28 cellular contexts compared by ENCODE assay signal in genomic region chr9:69331444-69331843, GRCh38. TPM values are rescaled to one million over a fixed set of nuclear protein-coding genes. Genes with fewer than 3 reads are reported as not detected.
"Had no signal": no experiment of that assay in that cellular context is flagged by ENCODE, and none has a peak within 500 bp of the region (broad histone marks: within the 10 kb centered on the region; RNA-seq: fewer than 3 reads in every experiment).

No MANE protein-coding gene starts in this region.

- H3K4me3 ChIP-seq: coronary artery, dorsolateral prefrontal cortex, esophagus muscularis mucosa, ovary, sigmoid colon, thyroid gland, upper lobe of left lung, vagina had no signal

- FAIRE-seq: frontal cortex, small intestine had no signal

- DNase-seq: activated CD4-positive, alpha-beta T cell treated with anti-CD3 and anti-CD28 coated beads for 36 hours; activated CD4-positive, CD25-positive, alpha-beta regulatory T cell; activated CD8-positive, alpha-beta memory T cell treated with anti-CD3 and anti-CD28 coated beads, Interleukin-2, amount 10 ng/mL, durations not matched to agents 7 days and 5 days; activated CD8-positive, alpha-beta T cell treated with anti-CD3 and anti-CD28 coated beads, Interleukin-2, amount 10 ng/mL, durations not matched to agents 7 days and 5 days; activated naive CD4-positive, alpha-beta T cell; activated T-cell treated with anti-CD3 and anti-CD28 coated beads, Interleukin-2, amount 50 U/mL, for 48 hours; dorsolateral prefrontal cortex; effector memory CD4-positive, alpha-beta T cell; hippocampal formation; midbrain; naive thymus-derived CD4-positive, alpha-beta T cell; ovary; sigmoid colon; small intestine; stimulated activated CD4-positive, alpha-beta T cell treated with anti-CD3 and anti-CD28 coated beads, Interleukin-1b, Interleukin-23, amount 100 ng/mL, for 48 hours; stimulated activated CD4-positive, alpha-beta T cell treated with anti-CD3 and anti-CD28 coated beads, Interleukin-4, amount 100 ng/mL, for 4 hours; stimulated activated CD8-positive, alpha-beta memory T cell treated with anti-CD3 and anti-CD28 coated beads, Interleukin-4, amount 100 ng/mL, for 48 hours; stimulated activated naive CD8-positive, alpha-beta T cell treated with anti-CD3 and anti-CD28 coated beads, Interleukin-15, amount 100 ng/mL, for 72 hours; substantia nigra; T-helper 1 cell; thyroid gland; upper lobe of left lung had no signal

- H3K27ac ChIP-seq: coronary artery, dorsolateral prefrontal cortex, ovary, sigmoid colon, upper lobe of left lung, vagina had no signal

- H3K4me1 ChIP-seq: vagina had no signal

- H3K9me3 ChIP-seq: esophagus muscularis mucosa, ovary, sigmoid colon, thyroid gland, upper lobe of left lung, vagina had no signal

- H3K36me3 ChIP-seq: esophagus muscularis mucosa, ovary, sigmoid colon, thyroid gland, upper lobe of left lung, vagina had no signal

- ATAC-seq: activated CD4-positive, alpha-beta T cell treated with anti-CD3 and anti-CD28 coated beads for 36 hours; activated CD8-positive, alpha-beta memory T cell treated with anti-CD3 and anti-CD28 coated beads, Interleukin-2, amount 10 ng/mL, durations not matched to agents 7 days and 5 days; activated CD8-positive, alpha-beta T cell treated with anti-CD3 and anti-CD28 coated beads, Interleukin-2, amount 10 ng/mL, durations not matched to agents 7 days and 5 days; activated naive CD4-positive, alpha-beta T cell treated with anti-CD3 and anti-CD28 coated beads, Interleukin-2, amount 50 U/mL, for 72 hours; naive thymus-derived CD4-positive, alpha-beta T cell; stimulated activated memory B cell treated with anti-CD40 and anti-IgM and Interleukin-4, amounts not matched to agents 10 μg/mL and 1 μg/mL and 100 μg/mL, for 72 hours; stimulated activated naive CD8-positive, alpha-beta T cell treated with anti-CD3 and anti-CD28 coated beads, Interleukin-15, amount 100 ng/mL, for 72 hours had no signal

- H3K27me3 ChIP-seq: esophagus muscularis mucosa, ovary, sigmoid colon, thyroid gland, upper lobe of left lung, vagina had no signal

RNA-seq across cellular contexts. Expression of gene ENTREP1, which starts 6.4 kb away (rescaled TPM):
- total RNA-seq: activated CD4-positive, alpha-beta T cell treated with anti-CD3 and anti-CD28 coated beads for 36 hours; activated CD8-positive, alpha-beta memory T cell treated with anti-CD3 and anti-CD28 coated beads, Interleukin-2, amount 10 ng/mL, durations not matched to agents 7 days and 5 days; activated CD8-positive, alpha-beta T cell treated with anti-CD3 and anti-CD28 coated beads, Interleukin-2, amount 10 ng/mL, durations not matched to agents 7 days and 5 days; activated naive CD4-positive, alpha-beta T cell treated with anti-CD3 and anti-CD28 coated beads, Interleukin-2, amount 50 U/mL, for 72 hours; naive thymus-derived CD4-positive, alpha-beta T cell had no signal
- polyA plus RNA-seq: naive thymus-derived CD4-positive, alpha-beta T cell had no signal
